In genomic region chr1:166948856-166949350, GRCh38 we compare ENCODE assay signal across 23 cellular contexts. TPM values are rescaled to one million over a fixed set of nuclear protein-coding genes. Genes with fewer than 3 reads are reported as not detected.
"Had no signal": no experiment of that assay in that cellular context is flagged by ENCODE, and none has a peak within 500 bp of the region (broad histone marks: within the 10 kb centered on the region; RNA-seq: fewer than 3 reads in every experiment).

No MANE protein-coding gene starts in this region.

- DNase-seq: caudate nucleus; effector CD8-positive, alpha-beta T cell; foreskin melanocyte; head of caudate nucleus; left ventricle myocardium inferior; mesendoderm; naive thymus-derived CD4-positive, alpha-beta T cell; occipital lobe; stimulated activated CD4-positive, alpha-beta T cell treated with anti-CD3 and anti-CD28 coated beads, Interleukin-2, amount 100 ng/mL, for 24 hours; stimulated activated CD4-positive, alpha-beta T cell treated with anti-CD3 and anti-CD28 coated beads, Interleukin-4, amount 100 ng/mL, for 4 hours; stimulated activated naive B cell treated with anti-CD40 and anti-IgM and Interleukin-4, amounts not matched to agents 10 μg/mL and 1 μg/mL and 100 μg/mL, for 72 hours; stimulated activated naive CD8-positive, alpha-beta T cell treated with anti-CD3 and anti-CD28 coated beads, Interleukin-15, amount 100 ng/mL, for 72 hours; thyroid gland; upper lobe of left lung; uterus had no signal

- H3K36me3 Mint-ChIP-seq: stimulated activated naive B cell treated with anti-CD40 and anti-IgM and Interleukin-4, amounts not matched to agents 10 μg/mL and 1 μg/mL and 100 μg/mL, for 72 hours had no signal

- ATAC-seq: naive thymus-derived CD4-positive, alpha-beta T cell; stimulated activated naive B cell treated with anti-CD40 and anti-IgM and Interleukin-4, amounts not matched to agents 10 μg/mL and 1 μg/mL and 100 μg/mL, for 72 hours; stimulated activated naive CD8-positive, alpha-beta T cell treated with anti-CD3 and anti-CD28 coated beads, Interleukin-15, amount 100 ng/mL, for 72 hours had no signal

- H3K27ac ChIP-seq: coronary artery, hepatocyte, left ventricle myocardium inferior, parathyroid adenoma, prostate gland, skin epidermis, thyroid gland, upper lobe of left lung, uterus had no signal

- H3K27ac Mint-ChIP-seq: naive thymus-derived CD4-positive, alpha-beta T cell; stimulated activated naive B cell treated with anti-CD40 and anti-IgM and Interleukin-4, amounts not matched to agents 10 μg/mL and 1 μg/mL and 100 μg/mL, for 72 hours; stimulated activated naive CD8-positive, alpha-beta T cell treated with anti-CD3 and anti-CD28 coated beads, Interleukin-15, amount 100 ng/mL, for 72 hours had no signal

- H3K4me3 Mint-ChIP-seq: stimulated activated naive B cell treated with anti-CD40 and anti-IgM and Interleukin-4, amounts not matched to agents 10 μg/mL and 1 μg/mL and 100 μg/mL, for 72 hours had no signal

- H3K9me3 Mint-ChIP-seq: stimulated activated naive B cell treated with anti-CD40 and anti-IgM and Interleukin-4, amounts not matched to agents 10 μg/mL and 1 μg/mL and 100 μg/mL, for 72 hours; stimulated activated naive CD8-positive, alpha-beta T cell treated with anti-CD3 and anti-CD28 coated beads, Interleukin-15, amount 100 ng/mL, for 72 hours had no signal

RNA-seq across cellular contexts. Expression of gene ILDR2, which starts 26.4 kb away (rescaled TPM):
- total RNA-seq: dermis microvascular lymphatic vessel endothelial cell had no signal
- polyA plus RNA-seq: naive thymus-derived CD4-positive, alpha-beta T cell had no signal

RNA-seq across cellular contexts. Expression of gene MAEL, which starts 40.2 kb away (rescaled TPM):
- total RNA-seq: dermis microvascular lymphatic vessel endothelial cell; hepatocyte; lung; naive thymus-derived CD4-positive, alpha-beta T cell; upper lobe of left lung had no signal
- polyA plus RNA-seq: naive thymus-derived CD4-positive, alpha-beta T cell; neural cell had no signal
